Comparison of ENCODE assay signal across 26 cellular contexts in the genomic region with DNA sequence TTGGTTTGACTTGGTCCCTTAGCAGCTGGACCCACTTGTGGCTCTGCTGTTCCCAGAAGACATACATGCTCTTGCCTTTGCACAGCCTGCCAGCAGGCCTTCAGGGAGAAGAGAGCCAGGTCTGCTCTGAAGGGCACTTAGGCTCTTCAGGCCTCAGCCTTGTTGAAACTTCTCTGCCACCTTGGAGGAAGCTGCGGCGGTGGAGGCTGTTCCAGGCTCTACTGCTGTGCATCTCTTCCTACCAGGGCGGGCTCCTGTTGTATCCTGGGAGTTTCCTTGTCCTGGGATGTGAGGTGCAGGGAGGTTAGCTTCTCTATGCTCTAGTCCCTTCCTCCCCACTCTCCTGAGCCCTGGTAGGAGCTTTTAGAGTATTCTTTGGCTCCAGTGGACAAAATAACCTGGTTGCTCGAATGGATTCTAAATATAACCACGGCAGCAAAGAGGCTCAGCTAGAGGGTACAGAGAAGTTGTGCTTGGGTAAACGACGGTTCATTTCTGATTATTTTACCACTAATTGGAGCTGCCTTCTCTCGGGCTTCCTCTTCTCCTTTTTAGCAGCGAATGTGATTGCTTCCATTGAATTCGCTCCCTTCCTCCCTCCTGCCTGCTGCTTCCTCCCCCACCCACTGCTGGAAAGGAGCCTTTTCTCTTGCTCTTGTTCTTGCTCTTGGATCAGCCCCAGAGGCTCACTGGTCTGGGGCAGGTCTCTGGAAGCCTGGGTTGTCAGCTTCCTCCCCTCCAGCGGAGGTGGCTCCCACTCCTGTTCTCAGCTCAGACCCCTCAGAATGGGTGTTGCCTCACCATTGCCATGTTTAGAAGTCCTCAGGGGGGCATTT.
DNase-seq lines count a peak whose midpoint lies in the region; TF ChIP-seq lines count a peak whose summit lies in the region.
"Had no signal": no experiment of that assay in that cellular context is flagged by ENCODE, and none has a peak within 500 bp of the region (broad histone marks: within the 10 kb centered on the region; RNA-seq: fewer than 3 reads in every experiment).

No MANE protein-coding gene starts in this region.

- H4K5ac ChIP-seq in mesendoderm (ENCODE audit: low read length): no peak overlapping the region

- no peak overlapping the region for H4K8ac ChIP-seq in mesendoderm (ENCODE audit: low read depth, low read length)

- DNase-seq in D341Med (ENCODE audit: low spot score) (peak; percentile 21), NB4 (ENCODE audit: low read depth) (peak; percentile 13), ecto neural progenitor cell (ENCODE audit: low spot score) (peak; percentile 27), mesendoderm (peak; percentile 13), NCI-H774 (lab: John Stamatoyannopoulos, UW) (no peak), ovary (no peak), globus pallidus (ENCODE audit: low spot score) (no peak)
- no peak for DNase-seq in activated T-cell treated with anti-CD3 and anti-CD28 coated beads, Interleukin-2, amount 50 U/mL, for 48 hours
- DNase-seq: activated CD4-positive, CD25-positive, alpha-beta regulatory T cell; activated CD8-positive, alpha-beta T cell treated with anti-CD3 and anti-CD28 coated beads for 36 hours; activated T-cell treated with anti-CD3 and anti-CD28 coated beads, Interleukin-2, amount 50 U/mL, for 1 hour; brain microvascular endothelial cell; C1 segment of cervical spinal cord; Calu3; colonic mucosa; EL; glutamatergic neuron; GOT3; left cardiac atrium; NCI-H1436; NCI-H2171 treated with DMSO at 0.1 percent for 48 hours; NCI-H82; psoas muscle; stimulated activated CD4-positive, alpha-beta T cell treated with anti-CD3 and anti-CD28 coated beads, Interleukin-1b, Interleukin-23, amount 100 ng/mL, for 48 hours had no signal

- H3K9ac ChIP-seq in mesendoderm (ENCODE audit: low read length): no peak overlapping the region

- no peaks in the 10 kb centered on the region for H3K9me3 ChIP-seq in ovary
- H3K9me3 ChIP-seq: colonic mucosa, psoas muscle, suprapubic skin had no signal

- H3K56ac ChIP-seq in mesendoderm (ENCODE audit: low read length): no peak overlapping the region

- TF ChIP-seq EP300 in ovary (IDR thresholded peaks at IDR 0.05): no peak

- no peak overlapping the region for H2AK5ac ChIP-seq in mesendoderm (ENCODE audit: low read length)

- TF ChIP-seq POLR2A in NB4 (IDR thresholded peaks at IDR 0.05; ENCODE audit: extremely low read depth, insufficient read length): no peak
- no peak for TF ChIP-seq POLR2A in ovary (IDR thresholded peaks at IDR 0.05)

- no peak overlapping the region for H3K23ac ChIP-seq in mesendoderm (ENCODE audit: low read length)

- H3K18ac ChIP-seq in mesendoderm (ENCODE audit: low read length): no peak overlapping the region

- no peak overlapping the region for H3K4ac ChIP-seq in mesendoderm (ENCODE audit: low read depth, low read length)

- intact Hi-C loops in ovary (cut with DNase I): no loop called here

- no peaks in the 10 kb centered on the region for H3K79me2 ChIP-seq in mesendoderm (ENCODE audit: control insufficient read depth, insufficient read depth, low read length)

- no CpG with 5 or more reads among the region's 11 CpGs for WGBS in mesendoderm (ENCODE audit: extremely low coverage, insufficient coverage, low lambda C conversion rate)
- WGBS in ovary, 3 donors: 24 to 29% (median 28%) methylated on average over 11 of the region's 11 CpGs

- no peak overlapping the region for H2BK5ac ChIP-seq in mesendoderm (ENCODE audit: low read length)

- H2BK120ac ChIP-seq in mesendoderm (ENCODE audit: low read depth, low read length): no peak overlapping the region

- no peaks in the 10 kb centered on the region for H3K27me3 ChIP-seq in mesendoderm (ENCODE audit: insufficient read depth, low read length, poor library complexity)
- H3K27me3 ChIP-seq in ovary: no peaks in the 10 kb centered on the region
- H3K27me3 ChIP-seq: brain microvascular endothelial cell, colonic mucosa had no signal

- H3K4me1 ChIP-seq in mesendoderm (ENCODE audit: control insufficient read depth, low read depth, low read length) (no peaks in the 10 kb centered on the region), ovary (ENCODE audit: insufficient read depth) (no peaks in the 10 kb centered on the region)
- H3K4me1 ChIP-seq: colonic mucosa, suprapubic skin had no signal

- H3K4me2 ChIP-seq in mesendoderm (ENCODE audit: low read length): no peak overlapping the region

- no peak overlapping the region for H2BK15ac ChIP-seq in mesendoderm (replicated peaks; ENCODE audit: low read depth)

- H3K4me3 ChIP-seq in NB4 (ENCODE audit: low read depth, low read length) (no peak overlapping the region), mesendoderm (ENCODE audit: low read length) (no peak overlapping the region), ovary (no peak overlapping the region)
- H3K4me3 ChIP-seq: colonic mucosa, psoas muscle, skin epidermis, suprapubic skin had no signal

- no peaks in the 10 kb centered on the region for H3K79me1 ChIP-seq in mesendoderm (ENCODE audit: low read length)

- TF ChIP-seq CTCF in NB4 (IDR thresholded peaks at IDR 0.05; ENCODE audit: low read depth, low read length) (no peak), ovary (IDR thresholded peaks at IDR 0.05) (no peak)

- H3K27ac ChIP-seq in mesendoderm (ENCODE audit: low read depth, low read length) (no peak overlapping the region), ovary (no peak overlapping the region)
- H3K27ac ChIP-seq: brain microvascular endothelial cell, colonic mucosa, psoas muscle, skin epidermis, suprapubic skin had no signal

- H3K36me3 ChIP-seq in mesendoderm (ENCODE audit: control insufficient read depth, insufficient read depth, low read length): no peaks in the 10 kb centered on the region
- no peaks in the 10 kb centered on the region for H3K36me3 ChIP-seq in ovary
- H3K36me3 ChIP-seq: brain microvascular endothelial cell, colonic mucosa, suprapubic skin had no signal

Comparison
In these comparisons a context has a peak if more than half of its experiments do, and no peak if none do; other contexts are left out.
1. DNase-seq: peak in D341Med (single experiment), NB4 (single experiment), ecto neural progenitor cell (single experiment) and mesendoderm (single experiment); none in NCI-H774 (single experiment), activated T-cell treated with anti-CD3 and anti-CD28 coated beads, Interleukin-2, amount 50 U/mL, for 48 hours (0 of 2), ovary (0 of 5) and globus pallidus (single experiment).